In genomic region chr13:30133554-30133912, GRCh38 we compare ENCODE assay signal across 26 cellular contexts.
A peak's percentile ranks its signal among the peaks of the same experiment; 100 is the strongest.
DNase-seq lines count a peak whose midpoint lies in the region; ATAC-seq and TF ChIP-seq lines count a peak whose summit lies in the region.
"Had no signal": no experiment of that assay in that cellular context is flagged by ENCODE, and none has a peak within 500 bp of the region (broad histone marks: within the 10 kb centered on the region; RNA-seq: fewer than 3 reads in every experiment).

No MANE protein-coding gene starts in this region.

- intact Hi-C loops in breast epithelium (cut with DNase I; ENCODE audit: low total_unique reads): loop anchor here (10.0 kb wide), 1 partner anchor 331 kb away; the partner anchor contains the start of gene HMGB1
- intact Hi-C loops in MCF 10A (cut with micrococcal nuclease): loop anchor here (2.0 to 10.0 kb wide), 5 partner anchors 201 to 909 kb away; no protein-coding TSS in a partner anchor
- intact Hi-C loops in left colon (cut with DNase I, micrococcal nuclease): loop anchor here in 1 of 2 donors (10.0 kb wide), 2 partner anchors 321 to 671 kb away; no protein-coding TSS in a partner anchor
- intact Hi-C loops in sciatic nerve (cut with DNase I): loop anchor here (10.0 kb wide), 2 partner anchors 451 to 661 kb away; no protein-coding TSS in a partner anchor

- TF ChIP-seq CTCF in breast epithelium (IDR thresholded peaks at IDR 0.05): no peak
- no peak for TF ChIP-seq CTCF in MCF 10A (IDR thresholded peaks at IDR 0.05; ENCODE audit: unreplicated experiment)
- no peak for TF ChIP-seq CTCF in progenitor cell of endocrine pancreas (IDR thresholded peaks at IDR 0.05; ENCODE audit: unreplicated experiment)

- CTCF ChIA-PET in MCF 10A (lab: Yijun Ruan, JAX): interaction anchor here (0.7 to 6.1 kb wide), 10 partner anchors 10 to 448 kb away, joined by 3 to 97 read pairs (median 8); no protein-coding TSS in a partner anchor

- DNase-seq in breast epithelium (ENCODE audit: low spot score in 2 of 2) (no peak), MCF 10A (ENCODE audit: unreplicated experiment) (no peak), left colon (peak; percentile 80 to 81), sciatic nerve (ENCODE audit: low spot score) (no peak), progenitor cell of endocrine pancreas (ENCODE audit: low spot score, unreplicated experiment) (no peak), mesenteric fat pad (ENCODE audit: low spot score) (no peak)
- DNase-seq: activated CD4-positive, CD25-positive, alpha-beta regulatory T cell treated with anti-CD3 and anti-CD28 coated beads, Interleukin-2, amount 50 U/mL, for 72 hours; cerebellar nuclear complex; heart left ventricle; left cardiac atrium; NCI-H187; NCI-H2227 treated with DMSO at 0.1 percent for 48 hours; NCI-H82; PC-3; SHP77; stimulated activated naive B cell treated with anti-CD40 and anti-IgM and Interleukin-4, amounts not matched to agents 10 μg/mL and 1 μg/mL and 100 μg/mL, for 72 hours; thyroid gland had no signal

- H3K4me1 Mint-ChIP-seq in MCF 10A (ENCODE audit: insufficient read depth, unreplicated experiment): peaks cover 19% of the 10 kb centered on the region
- peaks cover 2% of the 10 kb centered on the region for H3K4me1 Mint-ChIP-seq in progenitor cell of endocrine pancreas (ENCODE audit: low read depth)

- peak overlapping the region; percentile 61 to 67 for H3K27ac ChIP-seq in breast epithelium
- H3K27ac ChIP-seq: psoas muscle had no signal

- H3K36me3 ChIP-seq in breast epithelium: no peaks in the 10 kb centered on the region
- H3K36me3 ChIP-seq: HAP-1, heart left ventricle, thyroid gland had no signal

- no peak overlapping the region for H3K4me3 ChIP-seq in breast epithelium
- H3K4me3 ChIP-seq: HAP-1, psoas muscle, skin epidermis, thyroid gland had no signal

- H3K27me3 ChIP-seq in breast epithelium: no peaks in the 10 kb centered on the region
- H3K27me3 ChIP-seq: heart left ventricle, thyroid gland had no signal

- no peak for TF ChIP-seq POLR2A in breast epithelium (IDR thresholded peaks at IDR 0.05)

- H3K27ac Mint-ChIP-seq in MCF 10A (ENCODE audit: low read depth, unreplicated experiment) (no peak overlapping the region), progenitor cell of endocrine pancreas (no peak overlapping the region)
- H3K27ac Mint-ChIP-seq: activated naive CD8-positive, alpha-beta T cell; activated T-helper 2 cell treated with anti-CD3 and anti-CD28 coated beads, Interferon-gamma antibody, Interleukin-2, Interleukin-4, amounts not matched to agents 10 μg/mL and 5 μg/mL and 100 μg/mL, durations not matched to agents 14 hours and 24 hours and 36 hours; memory B cell had no signal

- H3K4me1 ChIP-seq in breast epithelium: peaks cover 0 to 2% of the 10 kb centered on the region in 2 donors
- H3K4me1 ChIP-seq: psoas muscle had no signal

- ATAC-seq in left colon (peak; percentile 90), sciatic nerve (peak; percentile 13), HG03442 (IDR thresholded peaks at IDR 0.05; ENCODE audit: unreplicated experiment) (no peak), HG03439 (IDR thresholded peaks at IDR 0.05; ENCODE audit: unreplicated experiment) (no peak)

- no peaks in the 10 kb centered on the region for H3K9me3 ChIP-seq in breast epithelium
- H3K9me3 ChIP-seq: HAP-1, heart left ventricle, psoas muscle, thyroid gland had no signal

- H3K36me3 Mint-ChIP-seq in MCF 10A (ENCODE audit: insufficient read depth, unreplicated experiment) (peaks cover 7% of the 10 kb centered on the region), progenitor cell of endocrine pancreas (ENCODE audit: insufficient read depth) (no peaks in the 10 kb centered on the region)
- H3K36me3 Mint-ChIP-seq: activated naive CD8-positive, alpha-beta T cell; memory B cell; stimulated activated naive B cell treated with anti-CD40 and anti-IgM and Interleukin-4, amounts not matched to agents 10 μg/mL and 1 μg/mL and 100 μg/mL, for 72 hours had no signal

- BruUV-seq in MCF 10A (replicated peaks; lab: Mats Ljungman, UMichigan): no TSS peak

- POLR2A ChIA-PET in MCF 10A (lab: Yijun Ruan, JAX): interaction anchor here (1.1 to 2.3 kb wide), 3 partner anchors 19 to 483 kb away, joined by 3 to 9 read pairs (median 5); partner anchors contain the start of gene USPL1

- H3K27me3 Mint-ChIP-seq in MCF 10A (ENCODE audit: insufficient read depth, unreplicated experiment) (no peaks in the 10 kb centered on the region), progenitor cell of endocrine pancreas (peaks cover 9% of the 10 kb centered on the region)
- H3K27me3 Mint-ChIP-seq: activated naive CD8-positive, alpha-beta T cell had no signal

- H3K9me3 Mint-ChIP-seq in MCF 10A (ENCODE audit: unreplicated experiment) (no peaks in the 10 kb centered on the region), progenitor cell of endocrine pancreas (ENCODE audit: low read depth) (no peaks in the 10 kb centered on the region)
- H3K9me3 Mint-ChIP-seq: activated T-helper 2 cell treated with anti-CD3 and anti-CD28 coated beads, Interferon-gamma antibody, Interleukin-2, Interleukin-4, amounts not matched to agents 10 μg/mL and 5 μg/mL and 100 μg/mL, durations not matched to agents 14 hours and 24 hours and 36 hours; memory B cell; nephron; stimulated activated naive B cell treated with anti-CD40 and anti-IgM and Interleukin-4, amounts not matched to agents 10 μg/mL and 1 μg/mL and 100 μg/mL, for 72 hours had no signal

- no peak overlapping the region for H3K4me3 Mint-ChIP-seq in MCF 10A (ENCODE audit: unreplicated experiment)
- no peak overlapping the region for H3K4me3 Mint-ChIP-seq in progenitor cell of endocrine pancreas (ENCODE audit: low read depth)
- H3K4me3 Mint-ChIP-seq: activated naive CD8-positive, alpha-beta T cell; memory B cell; nephron had no signal

Comparison
In these comparisons a context has a peak if more than half of its experiments do, and no peak if none do; other contexts are left out.
1. DNase-seq: peak in left colon (2 of 2); none in breast epithelium (0 of 2), MCF 10A (single experiment), sciatic nerve (single experiment), progenitor cell of endocrine pancreas (single experiment) and mesenteric fat pad (single experiment).
2. ATAC-seq: peak in left colon (single experiment) and sciatic nerve (single experiment); none in HG03442 (single experiment) and HG03439 (single experiment).